In genomic region chr6:6582111-6582510, GRCh38 we compare ENCODE assay signal across 32 cellular contexts. TPM values are rescaled to one million over a fixed set of nuclear protein-coding genes. Genes with fewer than 3 reads are reported as not detected.
"Had no signal": no experiment of that assay in that cellular context is flagged by ENCODE, and none has a peak within 500 bp of the region (broad histone marks: within the 10 kb centered on the region; RNA-seq: fewer than 3 reads in every experiment).

No MANE protein-coding gene starts in this region.

- H3K9me3 Mint-ChIP-seq: activated naive CD4-positive, alpha-beta T cell treated with anti-CD3 and anti-CD28 coated beads, Interleukin-2, amount 50 U/mL, for 24 hours had no signal

- ATAC-seq: PC-3 had no signal

- H3K27ac Mint-ChIP-seq: activated CD4-positive, alpha-beta memory T cell treated with anti-CD3 and anti-CD28 coated beads for 36 hours; activated CD4-positive, alpha-beta T cell treated with anti-CD3 and anti-CD28 coated beads, Interleukin-2, amount 10 ng/mL, durations not matched to agents 24 days and 14 days; activated naive CD4-positive, alpha-beta T cell treated with anti-CD3 and anti-CD28 coated beads, Interleukin-2, amount 50 U/mL, for 24 hours; activated naive CD8-positive, alpha-beta T cell treated with anti-CD3 and anti-CD28 coated beads, Interleukin-2, amount 10 ng/mL, durations not matched to agents 7 days and 5 days; activated T-helper 2 cell treated with anti-CD3 and anti-CD28 coated beads, Interferon-gamma antibody, Interleukin-2, Interleukin-4, amounts not matched to agents 10 μg/mL and 5 μg/mL and 100 μg/mL, durations not matched to agents 14 hours and 24 hours and 36 hours; T-helper 1 cell treated with Interleukin-12 subunit alpha and Interleukin-12 subunit beta and Interleukin-4 antibody, amounts not matched to agents 30 μg/mL and 1 μg/mL, for 36 hours; T-helper 2 cell treated with Interferon-gamma antibody and Interleukin-4, amounts not matched to agents 5 μg/mL and 100 μg/mL, for 36 hours had no signal

- DNase-seq: activated CD4-positive, alpha-beta memory T cell treated with anti-CD3 and anti-CD28 coated beads for 36 hours; activated CD4-positive, alpha-beta T cell treated with anti-CD3 and anti-CD28 coated beads, Interleukin-2, amount 10 ng/mL, durations not matched to agents 24 days and 14 days; activated CD8-positive, alpha-beta memory T cell treated with anti-CD3 and anti-CD28 coated beads, Interleukin-2, amount 50 U/mL, for 4 hours; activated gamma-delta T cell; activated naive CD4-positive, alpha-beta T cell treated with Interleukin-2 at 50 U/mL for 16 hours; activated naive CD8-positive, alpha-beta T cell treated with anti-CD3 and anti-CD28 coated beads, Interleukin-2, amount 10 ng/mL, durations not matched to agents 7 days and 5 days; activated T-cell treated with anti-CD3 and anti-CD28 coated beads, Interleukin-2, amount 50 U/mL, for 1 hour; amygdala; Kasumi-1; MM.1S; MV-4-11; NCI-H1092; NCI-H1436 treated with DMSO at 0.1 percent for 48 hours; NCI-H1694 treated with DMSO at 0.1 percent for 48 hours; NCI-H2029; NCI-H510A; NCI-H526; NCI-H748 treated with DMSO at 0.1 percent for 48 hours; NK-92 treated with Interleukin-12 subunit alpha and Interleukin-12 subunit beta, amount 100 ng/mL, for 24 hours; PC-3; Peyer's patch; RPMI8226; SHP77 treated with DMSO at 0.1 percent for 48 hours; SK-N-SH had no signal

- H3K4me3 Mint-ChIP-seq: activated CD4-positive, alpha-beta memory T cell treated with anti-CD3 and anti-CD28 coated beads for 36 hours; activated CD4-positive, alpha-beta T cell treated with anti-CD3 and anti-CD28 coated beads, Interleukin-2, amount 10 ng/mL, durations not matched to agents 24 days and 14 days; activated naive CD4-positive, alpha-beta T cell treated with anti-CD3 and anti-CD28 coated beads, Interleukin-2, amount 50 U/mL, for 24 hours; activated naive CD8-positive, alpha-beta T cell treated with anti-CD3 and anti-CD28 coated beads, Interleukin-2, amount 10 ng/mL, durations not matched to agents 7 days and 5 days; central memory CD8-positive, alpha-beta T cell; T-helper 1 cell treated with Interleukin-12 subunit alpha and Interleukin-12 subunit beta and Interleukin-4 antibody, amounts not matched to agents 30 μg/mL and 1 μg/mL, for 36 hours; T-helper 2 cell treated with Interferon-gamma antibody and Interleukin-4, amounts not matched to agents 5 μg/mL and 100 μg/mL, for 36 hours had no signal

- H3K27me3 Mint-ChIP-seq: activated CD4-positive, alpha-beta memory T cell treated with anti-CD3 and anti-CD28 coated beads for 36 hours; activated CD4-positive, alpha-beta T cell treated with anti-CD3 and anti-CD28 coated beads, Interleukin-2, amount 10 ng/mL, durations not matched to agents 24 days and 14 days; activated naive CD4-positive, alpha-beta T cell treated with anti-CD3 and anti-CD28 coated beads, Interleukin-2, amount 50 U/mL, for 24 hours; activated naive CD8-positive, alpha-beta T cell treated with anti-CD3 and anti-CD28 coated beads, Interleukin-2, amount 10 ng/mL, durations not matched to agents 7 days and 5 days had no signal

RNA-seq across cellular contexts. Expression of gene LY86, which starts 6.4 kb away (rescaled TPM):
- total RNA-seq: ascending aorta, cardiac muscle cell, PC-3, SJSA1 had no signal
- polyA plus RNA-seq: cardiac muscle cell, SK-N-SH had no signal
